11 cellular contexts compared by ENCODE assay signal in genomic region chr11:130121430-130121978, GRCh38. TPM values are rescaled to one million over a fixed set of nuclear protein-coding genes. Genes with fewer than 3 reads are reported as not detected.
DNase-seq lines count a peak whose midpoint lies in the region; FAIRE-seq and TF ChIP-seq lines count a peak whose summit lies in the region.
"Had no signal": no experiment of that assay in that cellular context is flagged by ENCODE, and none has a peak within 500 bp of the region (broad histone marks: within the 10 kb centered on the region; RNA-seq: fewer than 3 reads in every experiment).

No MANE protein-coding gene starts in this region.

- no peak for TF ChIP-seq POLR2A in uterus (IDR thresholded peaks at IDR 0.05)

- H3K27me3 ChIP-seq in AG04450 (ENCODE audit: control insufficient read depth, insufficient read depth, low read length) (no peaks in the 10 kb centered on the region), kidney epithelial cell (ENCODE audit: control insufficient read depth, insufficient read depth, low read length) (no peaks in the 10 kb centered on the region), uterus (no peaks in the 10 kb centered on the region), endodermal cell (ENCODE audit: control insufficient read depth, insufficient read depth, low read length, poor library complexity, severe bottlenecking) (no peaks in the 10 kb centered on the region), H7 (ENCODE audit: control insufficient read depth, insufficient read depth, low read length) (no peaks in the 10 kb centered on the region)

- intact Hi-C loops in activated T-helper 2 cell treated with anti-CD3 and anti-CD28 coated beads, Interferon-gamma antibody, Interleukin-2, Interleukin-4, amounts not matched to agents 10 μg/mL and 5 μg/mL and 100 μg/mL, durations not matched to agents 14 hours and 24 hours and 36 hours (cut with micrococcal nuclease): loop anchor here (1.0 to 2.0 kb wide), 2 partner anchors 53 to 170 kb away; partner anchors contain the start of gene APLP2
- intact Hi-C loops in uterus (cut with DNase I; ENCODE audit: low total_unique reads): no loop called here

- H3K9me3 Mint-ChIP-seq in activated T-helper 2 cell treated with anti-CD3 and anti-CD28 coated beads, Interferon-gamma antibody, Interleukin-2, Interleukin-4, amounts not matched to agents 10 μg/mL and 5 μg/mL and 100 μg/mL, durations not matched to agents 14 hours and 24 hours and 36 hours: no peaks in the 10 kb centered on the region
- no peaks in the 10 kb centered on the region for H3K9me3 Mint-ChIP-seq in endodermal cell

- H3K27me3 Mint-ChIP-seq in activated T-helper 2 cell treated with anti-CD3 and anti-CD28 coated beads, Interferon-gamma antibody, Interleukin-2, Interleukin-4, amounts not matched to agents 10 μg/mL and 5 μg/mL and 100 μg/mL, durations not matched to agents 14 hours and 24 hours and 36 hours (ENCODE audit: low read depth): peaks cover 12% of the 10 kb centered on the region
- H3K27me3 Mint-ChIP-seq in endodermal cell (ENCODE audit: insufficient read depth): no peaks in the 10 kb centered on the region

- no peak for FAIRE-seq in D721Med (lab: Jason Lieb, UNC)

- WGBS in endodermal cell (ENCODE audit: insufficient coverage in 1 of 2, insufficient read length in 1 of 2), 2 experiments: 86 to 94% methylated on average over 3 to 5 of the region's 5 CpGs

- peak overlapping the region; percentile 18 for H3K27ac Mint-ChIP-seq in activated T-helper 2 cell treated with anti-CD3 and anti-CD28 coated beads, Interferon-gamma antibody, Interleukin-2, Interleukin-4, amounts not matched to agents 10 μg/mL and 5 μg/mL and 100 μg/mL, durations not matched to agents 14 hours and 24 hours and 36 hours
- H3K27ac Mint-ChIP-seq in endodermal cell: no peak overlapping the region

- DNase-seq in AG04450 (ENCODE audit: low read depth, low spot score) (peak; percentile 34), GM04503 (ENCODE audit: low read depth) (peak; percentile 39), kidney epithelial cell (ENCODE audit: low read depth) (peak; percentile 12), D721Med (ENCODE audit: insufficient read length, low spot score) (no peak), uterus (no peak), endodermal cell (no peak), H7 (no peak)
- no peak for DNase-seq in activated T-helper 2 cell treated with anti-CD3 and anti-CD28 coated beads, Interferon-gamma antibody, Interleukin-2, Interleukin-4, amounts not matched to agents 10 μg/mL and 5 μg/mL and 100 μg/mL, durations not matched to agents 14 hours and 24 hours and 36 hours (ENCODE audit: low spot score)
- DNase-seq: caudate nucleus; KBM-7; stimulated activated naive CD4-positive, alpha-beta T cell treated with Interleukin-2 at 50 U/mL for 16 hours had no signal

- H3K36me3 Mint-ChIP-seq in activated T-helper 2 cell treated with anti-CD3 and anti-CD28 coated beads, Interferon-gamma antibody, Interleukin-2, Interleukin-4, amounts not matched to agents 10 μg/mL and 5 μg/mL and 100 μg/mL, durations not matched to agents 14 hours and 24 hours and 36 hours (ENCODE audit: low read depth): peaks cover 30% of the 10 kb centered on the region
- H3K36me3 Mint-ChIP-seq in endodermal cell (ENCODE audit: low read depth): peaks cover 74% of the 10 kb centered on the region

- H3K9me3 ChIP-seq in AG04450 (ENCODE audit: control insufficient read depth, insufficient read depth, low read length): no peaks in the 10 kb centered on the region
- no peaks in the 10 kb centered on the region for H3K9me3 ChIP-seq in uterus
- H3K9me3 ChIP-seq in endodermal cell (ENCODE audit: control insufficient read depth, low read length): no peaks in the 10 kb centered on the region

- CTCF ChIA-PET in AG04450 (lab: Charles Lee): interaction anchor here (0.6 to 10.1 kb wide), 2 partner anchors 12 to 16 kb away, joined by 3 to 96 read pairs; no protein-coding TSS in a partner anchor

- H3K9ac ChIP-seq in endodermal cell (ENCODE audit: extremely low read depth, low read length, poor library complexity, severe bottlenecking): no peak overlapping the region

- POLR2A ChIA-PET in AG04450 (lab: Yijun Ruan, JAX): no interaction called here

- H3K36me3 ChIP-seq in kidney epithelial cell (ENCODE audit: control insufficient read depth, insufficient read depth, low read length) (peaks cover 1% of the 10 kb centered on the region), uterus (no peaks in the 10 kb centered on the region), endodermal cell (ENCODE audit: control insufficient read depth, insufficient read depth, low read length) (peaks cover 97% of the 10 kb centered on the region), H7 (replicated peaks; ENCODE audit: control insufficient read depth, insufficient read depth, low read length) (peaks cover 15% of the 10 kb centered on the region)

- H3K4me3 ChIP-seq in AG04450 (ENCODE audit: low read depth, low read length) (no peak overlapping the region), kidney epithelial cell (ENCODE audit: low read depth, low read length) (no peak overlapping the region), uterus (no peak overlapping the region), endodermal cell (ENCODE audit: low read length) (no peak overlapping the region), H7 (ENCODE audit: insufficient read depth, low read depth, low read length) (no peak overlapping the region)

- TF ChIP-seq CTCF in AG04450 (IDR thresholded peaks at IDR 0.05; ENCODE audit: low read depth, low read length) (no peak), kidney epithelial cell (IDR thresholded peaks at IDR 0.05; ENCODE audit: insufficient read depth, low read length, poor library complexity, severe bottlenecking) (no peak), D721Med (IDR thresholded peaks at IDR 0.05; ENCODE audit: insufficient read depth, missing control alignments) (no peak), uterus (IDR thresholded peaks at IDR 0.05) (no peak), endodermal cell (conservative IDR thresholded peaks at IDR 0.05) (no peak)

- H3K4me1 Mint-ChIP-seq in activated T-helper 2 cell treated with anti-CD3 and anti-CD28 coated beads, Interferon-gamma antibody, Interleukin-2, Interleukin-4, amounts not matched to agents 10 μg/mL and 5 μg/mL and 100 μg/mL, durations not matched to agents 14 hours and 24 hours and 36 hours (ENCODE audit: low read depth): peaks cover 41% of the 10 kb centered on the region
- peaks cover 8% of the 10 kb centered on the region for H3K4me1 Mint-ChIP-seq in endodermal cell

- H3K4me1 ChIP-seq in uterus: peaks cover 0 to 5% of the 10 kb centered on the region in 2 donors
- H3K4me1 ChIP-seq in endodermal cell (ENCODE audit: control insufficient read depth, insufficient read depth, low read length): peaks cover 7% of the 10 kb centered on the region

- H3K27ac ChIP-seq in AG04450 (ENCODE audit: low read depth, low read length): no peak overlapping the region
- H3K27ac ChIP-seq in uterus: no peak overlapping the region
- H3K27ac ChIP-seq in endodermal cell (ENCODE audit: low read depth, low read length): no peak overlapping the region

- no peak overlapping the region for H3K4me3 Mint-ChIP-seq in activated T-helper 2 cell treated with anti-CD3 and anti-CD28 coated beads, Interferon-gamma antibody, Interleukin-2, Interleukin-4, amounts not matched to agents 10 μg/mL and 5 μg/mL and 100 μg/mL, durations not matched to agents 14 hours and 24 hours and 36 hours (ENCODE audit: low read depth)
- no peak overlapping the region for H3K4me3 Mint-ChIP-seq in endodermal cell

RNA-seq across cellular contexts. Expression of gene ST14, which starts 38.1 kb away (rescaled TPM):
- polyA plus RNA-seq in AG04450 (2011; rRNA removed): 0.10 TPM in 1 of 2 replicates, not detected in the other
- polyA minus RNA-seq in AG04450 (2011; rRNA and poly(A)+ RNA removed): not detected in 2 replicates
- 0.09 and 0.14 TPM in 2 replicates for total RNA-seq in activated T-helper 2 cell treated with anti-CD3 and anti-CD28 coated beads, Interferon-gamma antibody, Interleukin-2, Interleukin-4, amounts not matched to agents 10 μg/mL and 5 μg/mL and 100 μg/mL, durations not matched to agents 14 hours and 24 hours and 36 hours
- total RNA-seq in kidney epithelial cell (93.0 and 98.4 TPM in 2 replicates), uterus (10 to 100 TPM in 1 of 4 donors, 1 to 10 TPM in 2, under 1 TPM in 1; 0.88 to 15.6 (median 2.8) TPM), endodermal cell (10 to 100 TPM; 17.5 to 21.7 TPM)
- polyA plus RNA-seq in endodermal cell (2013, experiment 1 of 2): 1.7 TPM
- polyA plus RNA-seq in endodermal cell (2013, experiment 2 of 2): 1.3 TPM
- 4.5 and 4.7 TPM in 2 replicates for total RNA-seq in H7 (2014; rRNA removed; shearing (Covaris generic))

RNA-seq across cellular contexts. Expression of gene APLP2, which starts 51.8 kb away (rescaled TPM):
- 238 and 273 TPM in 2 replicates for polyA plus RNA-seq in AG04450 (2011; rRNA removed)
- polyA minus RNA-seq in AG04450 (2011; rRNA and poly(A)+ RNA removed): 76.6 and 85.3 TPM in 2 replicates
- 54.6 and 57.2 TPM in 2 replicates for total RNA-seq in activated T-helper 2 cell treated with anti-CD3 and anti-CD28 coated beads, Interferon-gamma antibody, Interleukin-2, Interleukin-4, amounts not matched to agents 10 μg/mL and 5 μg/mL and 100 μg/mL, durations not matched to agents 14 hours and 24 hours and 36 hours
- total RNA-seq in kidney epithelial cell (501 and 586 TPM in 2 replicates), uterus (100 to 1,000 TPM; 226 to 376 (median 262) TPM), endodermal cell (100 to 1,000 TPM; 821 to 864 TPM)
- 422 TPM for polyA plus RNA-seq in endodermal cell (2013, experiment 1 of 2)
- 467 TPM for polyA plus RNA-seq in endodermal cell (2013, experiment 2 of 2)
- total RNA-seq in H7 (2014; rRNA removed; shearing (Covaris generic)): 252 and 257 TPM in 2 replicates

Comparison
In these comparisons a context has a peak if more than half of its experiments do, and no peak if none do; other contexts are left out.
1. DNase-seq: peak in AG04450 (single experiment), GM04503 (single experiment) and kidney epithelial cell (single experiment); none in activated T-helper 2 cell treated with anti-CD3 and anti-CD28 coated beads, Interferon-gamma antibody, Interleukin-2, Interleukin-4, amounts not matched to agents 10 μg/mL and 5 μg/mL and 100 μg/mL, durations not matched to agents 14 hours and 24 hours and 36 hours (single experiment), D721Med (single experiment), uterus (0 of 2), endodermal cell (single experiment) and H7 (single experiment).